24 cellular contexts compared by ENCODE assay signal in the genomic region with DNA sequence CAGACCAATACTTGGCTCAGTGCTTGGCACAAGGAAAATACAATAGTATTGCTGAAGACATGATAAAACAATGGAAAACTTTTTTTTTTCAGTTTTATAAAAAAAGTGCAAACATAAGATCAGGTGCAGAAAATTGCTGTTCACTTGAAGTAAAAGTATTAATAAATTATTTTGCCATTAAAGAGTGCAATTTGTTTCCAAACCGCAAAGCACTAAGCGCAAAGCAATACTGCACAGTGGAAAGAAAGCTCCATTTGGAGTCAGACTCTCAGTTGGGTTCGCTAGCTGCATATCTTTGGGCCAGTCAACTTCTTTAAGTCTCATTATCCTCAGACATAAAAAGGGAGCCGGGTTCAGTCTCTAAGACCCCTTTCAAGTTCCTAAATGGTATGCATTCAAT. TPM values are rescaled to one million over a fixed set of nuclear protein-coding genes. Genes with fewer than 3 reads are reported as not detected.
A peak's percentile ranks its signal among the peaks of the same experiment; 100 is the strongest.
DNase-seq lines count a peak whose midpoint lies in the region; ATAC-seq and TF ChIP-seq lines count a peak whose summit lies in the region.
"Had no signal": no experiment of that assay in that cellular context is flagged by ENCODE, and none has a peak within 500 bp of the region (broad histone marks: within the 10 kb centered on the region; RNA-seq: fewer than 3 reads in every experiment).

No MANE protein-coding gene starts in this region.

- no peak for TF ChIP-seq CTCF in ascending aorta (IDR thresholded peaks at IDR 0.05)
- no peak for TF ChIP-seq CTCF in osteoblast (IDR thresholded peaks at IDR 0.05; ENCODE audit: extremely low read depth, low read depth, low read length)
- TF ChIP-seq CTCF in transverse colon (IDR thresholded peaks at IDR 0.05): no peak
- no peak for TF ChIP-seq CTCF in osteocyte (IDR thresholded peaks at IDR 0.05)

- H3K27me3 Mint-ChIP-seq in osteocyte (ENCODE audit: unreplicated experiment): no peaks in the 10 kb centered on the region
- H3K27me3 Mint-ChIP-seq in activated T-cell treated with anti-CD3 and anti-CD28 coated beads, Interleukin-2, amount 50 U/mL, for 4 hours (ENCODE audit: low read depth): peaks cover 4% of the 10 kb centered on the region
- H3K27me3 Mint-ChIP-seq: CD4-positive, alpha-beta memory T cell had no signal

- peaks cover 3% of the 10 kb centered on the region for H3K79me2 ChIP-seq in osteoblast (ENCODE audit: insufficient read depth, low read length)

- TF ChIP-seq POLR2A in transverse colon (IDR thresholded peaks at IDR 0.05): no peak

- H4K20me1 ChIP-seq in osteoblast (ENCODE audit: insufficient read depth, low read length): no peaks in the 10 kb centered on the region

- TF ChIP-seq EP300 in transverse colon (IDR thresholded peaks at IDR 0.05; ENCODE audit: low read depth): no peak

- H3K4me1 ChIP-seq in ascending aorta (peaks cover 3 to 47% of the 10 kb centered on the region in 2 donors), osteoblast (ENCODE audit: insufficient read depth, low read length) (peaks cover 15% of the 10 kb centered on the region), transverse colon (peaks cover 0 to 17% (median 14%) of the 10 kb centered on the region in 4 donors)
- H3K4me1 ChIP-seq: prostate gland, SJCRH30 had no signal

- H3K4me1 Mint-ChIP-seq in osteocyte (ENCODE audit: unreplicated experiment): peaks cover 16% of the 10 kb centered on the region
- H3K4me1 Mint-ChIP-seq in activated T-cell treated with anti-CD3 and anti-CD28 coated beads, Interleukin-2, amount 50 U/mL, for 4 hours (ENCODE audit: low read depth): peaks cover 6% of the 10 kb centered on the region

- peak overlapping the region; percentile 87 for H3K4me2 ChIP-seq in osteoblast (ENCODE audit: insufficient read depth, low read length)
- H3K4me2 ChIP-seq: GM23338 had no signal

- H3K36me3 ChIP-seq in ascending aorta: no peaks in the 10 kb centered on the region
- no peaks in the 10 kb centered on the region for H3K36me3 ChIP-seq in osteoblast (ENCODE audit: insufficient read depth, low read length)
- no peaks in the 10 kb centered on the region for H3K36me3 ChIP-seq in transverse colon
- H3K36me3 ChIP-seq: MG63, prostate gland had no signal

- intact Hi-C loops in ascending aorta (cut with DNase I): loop anchor here (2.0 kb wide), 1 partner anchor 46 kb away; a partner anchor contains a TSS
- intact Hi-C loops in transverse colon (cut with DNase I; ENCODE audit: low total_unique reads): loop anchor here (5.0 kb wide), 1 partner anchor 40 kb away; no protein-coding TSS in a partner anchor

- no peak overlapping the region for H3K27ac Mint-ChIP-seq in osteocyte (ENCODE audit: unreplicated experiment)
- H3K27ac Mint-ChIP-seq: CD4-positive, alpha-beta memory T cell; GM23338; HFFc6; immature natural killer cell; T-cell had no signal

- no peak overlapping the region for H3K4me3 Mint-ChIP-seq in osteocyte (ENCODE audit: unreplicated experiment)
- H3K4me3 Mint-ChIP-seq in activated T-cell treated with anti-CD3 and anti-CD28 coated beads, Interleukin-2, amount 50 U/mL, for 4 hours: no peak overlapping the region
- H3K4me3 Mint-ChIP-seq: CD4-positive, alpha-beta memory T cell; GM23338; HFFc6; immature natural killer cell; T-cell had no signal

- H2AFZ ChIP-seq in osteoblast (ENCODE audit: low read length): no peak overlapping the region

- peak overlapping the region in 1 of 2 donors; percentile 58 for H3K4me3 ChIP-seq in ascending aorta
- H3K4me3 ChIP-seq in osteoblast (ENCODE audit: insufficient read depth, low read length): no peak overlapping the region
- H3K4me3 ChIP-seq in transverse colon: no peak overlapping the region
- H3K4me3 ChIP-seq: GM23338, prostate gland, SJCRH30, skin epidermis had no signal

- DNase-seq in NCI-H82 (lab: John Stamatoyannopoulos, UW) (peak; percentile 0), NCI-H82 treated with DMSO at 0.1 percent for 48 hours (lab: John Stamatoyannopoulos, UW; ENCODE audit: unreplicated experiment) (no peak), ascending aorta (ENCODE audit: low spot score in 2 of 2) (no peak), osteoblast (ENCODE audit: insufficient read length, low spot score, missing footprints) (no peak), transverse colon (no peak), mucosa of gallbladder (ENCODE audit: low spot score) (no peak), osteocyte (ENCODE audit: extremely low spot score, unreplicated experiment) (no peak)
- no peak for DNase-seq in activated T-cell treated with anti-CD3 and anti-CD28 coated beads, Interleukin-2, amount 50 U/mL, for 4 hours
- DNase-seq: activated gamma-delta T cell; CD4-positive, alpha-beta memory T cell; DMS 273 treated with DMSO at 0.1 percent for 48 hours; foreskin fibroblast; HFFc6; hippocampal formation; immature natural killer cell; MG63; NCI-H1417; SJCRH30; stimulated activated CD4-positive, alpha-beta T cell treated with anti-CD3 and anti-CD28 coated beads, Interleukin-2, amount 100 ng/mL, for 24 hours; T-cell had no signal

- H3K36me3 Mint-ChIP-seq in osteocyte (ENCODE audit: unreplicated experiment): no peaks in the 10 kb centered on the region
- no peaks in the 10 kb centered on the region for H3K36me3 Mint-ChIP-seq in activated T-cell treated with anti-CD3 and anti-CD28 coated beads, Interleukin-2, amount 50 U/mL, for 4 hours (ENCODE audit: insufficient read depth)
- H3K36me3 Mint-ChIP-seq: CD4-positive, alpha-beta memory T cell; immature natural killer cell; T-cell had no signal

- WGBS in transverse colon (ENCODE audit: low coverage in 1 of 2), 2 donors: 90 to 93% methylated on average over 4 of the region's 4 CpGs

- H3K9me3 ChIP-seq in ascending aorta (no peaks in the 10 kb centered on the region), osteoblast (ENCODE audit: low read depth, low read length) (no peaks in the 10 kb centered on the region), transverse colon (no peaks in the 10 kb centered on the region)
- H3K9me3 ChIP-seq: MG63, prostate gland, SJCRH30 had no signal

- H3K9me3 Mint-ChIP-seq in osteocyte (ENCODE audit: unreplicated experiment): no peaks in the 10 kb centered on the region
- H3K9me3 Mint-ChIP-seq in activated T-cell treated with anti-CD3 and anti-CD28 coated beads, Interleukin-2, amount 50 U/mL, for 4 hours: no peaks in the 10 kb centered on the region
- H3K9me3 Mint-ChIP-seq: GM23338, HFFc6, immature natural killer cell, T-cell had no signal

- no peak for ATAC-seq in activated T-cell treated with anti-CD3 and anti-CD28 coated beads, Interleukin-2, amount 50 U/mL, for 4 hours
- ATAC-seq: T-cell had no signal

- in situ Hi-C loops in transverse colon (cut with MboI; ENCODE audit: low pct_ligation_motif_present in 1 of 4, low pct_unique_long_range_greater_than_20kb in 1 of 4, low sequenced_read_pairs in 3 of 4): no loop called here

- H3K27ac ChIP-seq in ascending aorta (peak overlapping the region; percentile 88 to 91), osteoblast (ENCODE audit: low read depth, low read length) (no peak overlapping the region), transverse colon (peak overlapping the region; percentile 65 to 76 (median 70))
- H3K27ac ChIP-seq: 22Rv1, SJCRH30 had no signal

- H3K27me3 ChIP-seq in ascending aorta: no peaks in the 10 kb centered on the region
- no peaks in the 10 kb centered on the region for H3K27me3 ChIP-seq in osteoblast (ENCODE audit: insufficient read depth, low read length)
- H3K27me3 ChIP-seq in transverse colon: no peaks in the 10 kb centered on the region
- H3K27me3 ChIP-seq: MG63, SJCRH30 had no signal

RNA-seq across cellular contexts. Expression of a gene that starts 45.8 kb away (rescaled TPM):
- 138 TPM for total RNA-seq in ascending aorta
- 9.4 and 13.4 TPM in 2 replicates for total RNA-seq in osteoblast
- 10 to 100 TPM; 17.3 to 58.0 (median 23.5) TPM for total RNA-seq in transverse colon
- total RNA-seq in mucosa of gallbladder: 56.9 TPM
- 9.4 and 9.9 TPM in 2 replicates for total RNA-seq in osteocyte
- 1 to 10 TPM in 2 of 3 donors, under 1 TPM in 1; 0.76 to 3.1 (median 1.4) TPM for total RNA-seq in activated T-cell treated with anti-CD3 and anti-CD28 coated beads, Interleukin-2, amount 50 U/mL, for 4 hours
